Comparison of ENCODE assay signal across 8 cellular contexts in genomic region chr20:43942661-43943285, GRCh38. TPM values are rescaled to one million over a fixed set of nuclear protein-coding genes. Genes with fewer than 3 reads are reported as not detected.
DNase-seq lines count a peak whose midpoint lies in the region; ATAC-seq and TF ChIP-seq lines count a peak whose summit lies in the region.

No MANE protein-coding gene starts in this region.

- no peaks in the 10 kb centered on the region for H4K20me1 ChIP-seq in PC-3 (ENCODE audit: low read length)
- no peaks in the 10 kb centered on the region for H4K20me1 ChIP-seq in neural progenitor cell (ENCODE audit: low read depth)

- 36 to 55% (median 40%) methylated on average over 9 of the region's 9 CpGs for WGBS in spleen, 5 donors

- H3K9me3 Mint-ChIP-seq in dendritic cell treated with granulocyte-macrophage colony-stimulating factor and Interleukin-4, amounts not matched to agents 40 ng/mL and 50 ng/mL, for 4 days = no peaks in the 10 kb centered on the region
- no peaks in the 10 kb centered on the region for H3K9me3 Mint-ChIP-seq in neural progenitor cell

- peak overlapping the region; percentile 60 for H3K27ac ChIP-seq in PC-3 (ENCODE audit: low read length)
- peak overlapping the region; percentile 5 to 90 (median 84) for H3K27ac ChIP-seq in spleen
- H3K27ac ChIP-seq in neural progenitor cell = no peak overlapping the region

- CTCF ChIA-PET in PC-3 (lab: Charles Lee) = interaction anchor here (0.7 to 0.9 kb wide), 2 partner anchors 98 to 181 kb away, joined by 3 to 5 read pairs; no protein-coding TSS in a partner anchor

- H3K79me2 ChIP-seq in PC-3 (ENCODE audit: low read length) = no peaks in the 10 kb centered on the region
- no peaks in the 10 kb centered on the region for H3K79me2 ChIP-seq in neural progenitor cell (ENCODE audit: low read depth)

- H3K4me2 ChIP-seq in PC-3 (ENCODE audit: low read length) = peak overlapping the region; percentile 58
- no peak overlapping the region for H3K4me2 ChIP-seq in neural progenitor cell

- H3K4me3 ChIP-seq in PC-3 (ENCODE audit: low read length) (peak overlapping the region; percentile 40), spleen (peak overlapping the region in 2 of 8 donors; percentile 6 to 39), neural progenitor cell (no peak overlapping the region)

- H2AFZ ChIP-seq in PC-3 (ENCODE audit: low read length) = peak overlapping the region; percentile 34
- H2AFZ ChIP-seq in neural progenitor cell (replicated peaks) = no peak overlapping the region

- ATAC-seq in Right ventricle myocardium superior (ENCODE audit: poor library complexity) (peak; percentile 28), Right ventricle myocardium inferior (no peak), HG02870 (IDR thresholded peaks at IDR 0.05; ENCODE audit: unreplicated experiment) (peak; percentile 64), PC-3 (no peak; the same call in none of the 2 replicates)

- peaks cover 7% of the 10 kb centered on the region for H3F3A ChIP-seq in PC-3 (ENCODE audit: low read length, unreplicated experiment)
- H3F3A ChIP-seq in neural progenitor cell (ENCODE audit: low read depth) = no peaks in the 10 kb centered on the region

- H3K9ac ChIP-seq in PC-3 (ENCODE audit: low read length) (0 out of 2 replicates have a peak overlapping the region, but pooled peaks have one; percentile 2), neural progenitor cell (no peak overlapping the region)

- H3K4me1 Mint-ChIP-seq in dendritic cell treated with granulocyte-macrophage colony-stimulating factor and Interleukin-4, amounts not matched to agents 40 ng/mL and 50 ng/mL, for 4 days (ENCODE audit: low read depth) = peaks cover 90% of the 10 kb centered on the region
- peaks cover 10% of the 10 kb centered on the region for H3K4me1 Mint-ChIP-seq in neural progenitor cell

- BruUV-seq in PC-3 (replicated peaks; lab: Mats Ljungman, UMichigan) = no TSS peak

- no peaks in the 10 kb centered on the region for H3K9me3 ChIP-seq in PC-3 (ENCODE audit: low read length)
- no peaks in the 10 kb centered on the region for H3K9me3 ChIP-seq in spleen
- no peaks in the 10 kb centered on the region for H3K9me3 ChIP-seq in neural progenitor cell (ENCODE audit: low read depth)

- H3K27ac Mint-ChIP-seq in dendritic cell treated with granulocyte-macrophage colony-stimulating factor and Interleukin-4, amounts not matched to agents 40 ng/mL and 50 ng/mL, for 4 days = peak overlapping the region; percentile 95
- no peak overlapping the region for H3K27ac Mint-ChIP-seq in neural progenitor cell

- H3K27me3 Mint-ChIP-seq in dendritic cell treated with granulocyte-macrophage colony-stimulating factor and Interleukin-4, amounts not matched to agents 40 ng/mL and 50 ng/mL, for 4 days = peaks cover 7% of the 10 kb centered on the region
- H3K27me3 Mint-ChIP-seq in neural progenitor cell (ENCODE audit: insufficient read depth, low read depth) = peaks cover 6% of the 10 kb centered on the region

- H3K9me2 ChIP-seq in PC-3 (replicated peaks; ENCODE audit: low read length) = no peaks in the 10 kb centered on the region

- POLR2A ChIA-PET in PC-3 (lab: Charles Lee; ENCODE audit: unreplicated experiment) = interaction anchor here (0.8 kb wide), 1 partner anchor 98 kb away, joined by 3 read pairs; no protein-coding TSS in a partner anchor

- no peak for TF ChIP-seq POLR2A in spleen (IDR thresholded peaks at IDR 0.05)

- no peaks in the 10 kb centered on the region for H3K36me3 Mint-ChIP-seq in dendritic cell treated with granulocyte-macrophage colony-stimulating factor and Interleukin-4, amounts not matched to agents 40 ng/mL and 50 ng/mL, for 4 days (ENCODE audit: low read depth)
- no peaks in the 10 kb centered on the region for H3K36me3 Mint-ChIP-seq in neural progenitor cell

- DNase-seq in Right ventricle myocardium superior (no peak), Right ventricle myocardium inferior (ENCODE audit: missing footprints) (no peak), PC-3 (peak; percentile 72), spleen (no peak), neural progenitor cell (ENCODE audit: low spot score) (no peak), HuH-7.5 (ENCODE audit: low spot score) (no peak)

- H3K4me3 Mint-ChIP-seq in dendritic cell treated with granulocyte-macrophage colony-stimulating factor and Interleukin-4, amounts not matched to agents 40 ng/mL and 50 ng/mL, for 4 days = peak overlapping the region; percentile 50
- H3K4me3 Mint-ChIP-seq in neural progenitor cell = no peak overlapping the region

- intact Hi-C loops in Right ventricle myocardium superior (cut with DNase I) (no loop called here), Right ventricle myocardium inferior (cut with DNase I) (no loop called here), PC-3 (cut with micrococcal nuclease) (loop anchor here (2.0 to 10.0 kb wide), 3 partner anchors 76 to 188 kb away; no protein-coding TSS in a partner anchor), spleen (cut with DNase I; ENCODE audit: low total_unique reads) (no loop called here)
- intact Hi-C loops in dendritic cell treated with granulocyte-macrophage colony-stimulating factor and Interleukin-4, amounts not matched to agents 40 ng/mL and 50 ng/mL, for 4 days (cut with micrococcal nuclease) = no loop called here

- H3K27me3 ChIP-seq in PC-3 (ENCODE audit: low read length) (no peaks in the 10 kb centered on the region), spleen (replicated peaks in 1 of 7) (no peaks in the 10 kb centered on the region), neural progenitor cell (no peaks in the 10 kb centered on the region)

- TF ChIP-seq CTCF in PC-3 (conservative IDR thresholded peaks at IDR 0.05; ENCODE audit: low read depth, low read length) = no peak
- no peak for TF ChIP-seq CTCF in spleen (IDR thresholded peaks at IDR 0.05 in 8 of 11, conservative IDR thresholded peaks at IDR 0.05 in 3 of 11)
- TF ChIP-seq CTCF in neural progenitor cell (IDR thresholded peaks at IDR 0.05) = no peak

- H3K36me3 ChIP-seq in PC-3 (ENCODE audit: low read depth, low read length) (no peaks in the 10 kb centered on the region), spleen (no peaks in the 10 kb centered on the region), neural progenitor cell (no peaks in the 10 kb centered on the region)

- peaks cover 57% of the 10 kb centered on the region for H3K4me1 ChIP-seq in PC-3 (ENCODE audit: insufficient read depth, low read length)
- H3K4me1 ChIP-seq in spleen = peaks cover 14 to 100% (median 54%) of the 10 kb centered on the region in 6 donors
- no peaks in the 10 kb centered on the region for H3K4me1 ChIP-seq in neural progenitor cell

RNA-seq across cellular contexts. Expression of gene TOX2, which starts 28.1 kb away (rescaled TPM):
- 0.46 TPM for total RNA-seq in Right ventricle myocardium superior
- total RNA-seq in Right ventricle myocardium inferior = 1.1 TPM
- 0.98 and 1.8 TPM in 2 replicates for total RNA-seq in PC-3 (2014; rRNA removed)
- 1 to 10 TPM; 1.1 to 6.4 (median 5.3) TPM for total RNA-seq in spleen
- 1 to 10 TPM; 3.4 to 4.9 (median 3.5) TPM for polyA plus RNA-seq in spleen
- total RNA-seq in neural progenitor cell (ENCODE audit: low replicate concordance) = 1.8 TPM in 1 of 2 replicates, not detected in the other

Comparison
In these comparisons a context has a peak if more than half of its experiments do, and no peak if none do; other contexts are left out.
1. ATAC-seq: peak in Right ventricle myocardium superior (single experiment) and HG02870 (single experiment); none in Right ventricle myocardium inferior (single experiment) and PC-3 (single experiment).